Comparison of ENCODE assay signal across 21 cellular contexts in genomic region chr2:69011611-69012157, GRCh38. TPM values are rescaled to one million over a fixed set of nuclear protein-coding genes. Genes with fewer than 3 reads are reported as not detected.
A peak's percentile ranks its signal among the peaks of the same experiment; 100 is the strongest.
DNase-seq lines count a peak whose midpoint lies in the region; ATAC-seq and TF ChIP-seq lines count a peak whose summit lies in the region.
"Had no signal": no experiment of that assay in that cellular context is flagged by ENCODE, and none has a peak within 500 bp of the region (broad histone marks: within the 10 kb centered on the region; RNA-seq: fewer than 3 reads in every experiment).

No MANE protein-coding gene starts in this region.

- CTCF ChIA-PET in activated CD4-positive, alpha-beta T cell treated with anti-CD3 and anti-CD28 coated beads, Interleukin-2, amount 10 ng/mL, durations not matched to agents 7 days and 5 days (lab: Charles Lee) = interaction anchor here (1.0 kb wide), 1 partner anchor 15 kb away, joined by 3 read pairs; no protein-coding TSS in a partner anchor
- CTCF ChIA-PET in Panc1 (lab: Charles Lee) = interaction anchor here (0.7 kb wide), 1 partner anchor 249 kb away, joined by 3 read pairs; no protein-coding TSS in a partner anchor
- CTCF ChIA-PET in Calu3 (lab: Charles Lee) = no interaction called here

- H3K36me3 ChIP-seq in Panc1 (ENCODE audit: control insufficient read depth, insufficient read depth, low read length) = no peaks in the 10 kb centered on the region; the same call in none of the 2 replicates
- H3K36me3 ChIP-seq: adrenal gland, spleen, transverse colon had no signal

- DNase-seq in activated CD4-positive, alpha-beta T cell treated with anti-CD3 and anti-CD28 coated beads, Interleukin-2, amount 10 ng/mL, durations not matched to agents 24 days and 14 days = peak; percentile 49
- no peak for DNase-seq in activated CD4-positive, alpha-beta T cell treated with anti-CD3 and anti-CD28 coated beads, Interleukin-2, amount 10 ng/mL, durations not matched to agents 7 days and 5 days
- DNase-seq in Panc1 (ENCODE audit: low read depth, low spot score) = no peak
- peak; percentile 33 for DNase-seq in glutamatergic neuron
- DNase-seq in stimulated activated effector memory CD8-positive, alpha-beta T cell treated with anti-CD3 and anti-CD28 coated beads, Interleukin-12 subunit alpha, Interleukin-12 subunit beta, amount 100 ng/mL, for 72 hours (ENCODE audit: low spot score in 2 of 2) = no peak
- DNase-seq in Calu3 = no peak
- no peak for DNase-seq in SIG-M5 (lab: John Stamatoyannopoulos, UW)
- DNase-seq in right cardiac atrium = no peak
- DNase-seq: ACHN; activated T-cell treated with anti-CD3 and anti-CD28 coated beads, Interleukin-2, amount 50 U/mL, for 1 hour; adrenal gland; Caco-2; erythroblast; NCI-H1105 treated with DMSO at 0.1 percent for 48 hours; SHP77; spleen; stimulated activated naive B cell treated with anti-CD40 and anti-IgM and Interleukin-4, amounts not matched to agents 10 μg/mL and 1 μg/mL and 100 μg/mL, for 72 hours; T1000; transverse colon had no signal

- peaks cover 12% of the 10 kb centered on the region for H3K4me1 Mint-ChIP-seq in activated CD4-positive, alpha-beta T cell treated with anti-CD3 and anti-CD28 coated beads, Interleukin-2, amount 10 ng/mL, durations not matched to agents 24 days and 14 days
- H3K4me1 Mint-ChIP-seq in activated CD4-positive, alpha-beta T cell treated with anti-CD3 and anti-CD28 coated beads, Interleukin-2, amount 10 ng/mL, durations not matched to agents 7 days and 5 days = peaks cover 18% of the 10 kb centered on the region
- peaks cover 4% of the 10 kb centered on the region for H3K4me1 Mint-ChIP-seq in glutamatergic neuron (ENCODE audit: low read depth, unreplicated experiment)
- peaks cover 19% of the 10 kb centered on the region for H3K4me1 Mint-ChIP-seq in stimulated activated effector memory CD8-positive, alpha-beta T cell treated with anti-CD3 and anti-CD28 coated beads, Interleukin-12 subunit alpha, Interleukin-12 subunit beta, amount 100 ng/mL, for 72 hours
- peaks cover 10% of the 10 kb centered on the region for H3K4me1 Mint-ChIP-seq in Calu3 (ENCODE audit: low read depth, unreplicated experiment)

- no peaks in the 10 kb centered on the region for H3K9me3 ChIP-seq in Panc1 (ENCODE audit: control insufficient read depth, insufficient read depth, low read depth, low read length)
- H3K9me3 ChIP-seq in right cardiac atrium (ENCODE audit: control insufficient read depth, low read length) = no peaks in the 10 kb centered on the region
- H3K9me3 ChIP-seq: adrenal gland, Caco-2, spleen, transverse colon had no signal

- intact Hi-C loops in activated CD4-positive, alpha-beta T cell treated with anti-CD3 and anti-CD28 coated beads, Interleukin-2, amount 10 ng/mL, durations not matched to agents 24 days and 14 days (cut with micrococcal nuclease) = loop anchor here (5.0 kb wide), 1 partner anchor 549 kb away; no protein-coding TSS in a partner anchor
- intact Hi-C loops in Panc1 (cut with micrococcal nuclease; ENCODE audit: unreplicated experiment) = loop anchor here (2.0 to 10.0 kb wide), 2 partner anchors 67 to 295 kb away; no protein-coding TSS in a partner anchor
- intact Hi-C loops in Calu3 (cut with micrococcal nuclease; ENCODE audit: unreplicated experiment) = no loop called here
- intact Hi-C loops in right cardiac atrium (cut with DNase I) = loop anchor here in 3 of 4 donors (5.0 kb wide), 1 partner anchor 296 kb away; no protein-coding TSS in a partner anchor

- 70% methylated on average over 4 of the region's 4 CpGs for WGBS in right cardiac atrium

- BruUV-seq in Panc1 (replicated peaks; lab: Mats Ljungman, UMichigan) (no TSS peak), Calu3 (replicated peaks; lab: Mats Ljungman, UMichigan) (no TSS peak)

- no peak for ATAC-seq in Panc1
- ATAC-seq in stimulated activated effector memory CD8-positive, alpha-beta T cell treated with anti-CD3 and anti-CD28 coated beads, Interleukin-12 subunit alpha, Interleukin-12 subunit beta, amount 100 ng/mL, for 72 hours = peak; percentile 8
- no peak for ATAC-seq in right cardiac atrium

- no peaks in the 10 kb centered on the region for H3K9me3 Mint-ChIP-seq in activated CD4-positive, alpha-beta T cell treated with anti-CD3 and anti-CD28 coated beads, Interleukin-2, amount 10 ng/mL, durations not matched to agents 24 days and 14 days
- H3K9me3 Mint-ChIP-seq in activated CD4-positive, alpha-beta T cell treated with anti-CD3 and anti-CD28 coated beads, Interleukin-2, amount 10 ng/mL, durations not matched to agents 7 days and 5 days = no peaks in the 10 kb centered on the region
- H3K9me3 Mint-ChIP-seq in glutamatergic neuron (ENCODE audit: unreplicated experiment) (peaks cover 11% of the 10 kb centered on the region), Calu3 (ENCODE audit: low read depth, unreplicated experiment) (no peaks in the 10 kb centered on the region)
- no peaks in the 10 kb centered on the region for H3K9me3 Mint-ChIP-seq in stimulated activated effector memory CD8-positive, alpha-beta T cell treated with anti-CD3 and anti-CD28 coated beads, Interleukin-12 subunit alpha, Interleukin-12 subunit beta, amount 100 ng/mL, for 72 hours
- H3K9me3 Mint-ChIP-seq: stimulated activated naive B cell treated with anti-CD40 and anti-IgM and Interleukin-4, amounts not matched to agents 10 μg/mL and 1 μg/mL and 100 μg/mL, for 72 hours had no signal

- H3K27me3 Mint-ChIP-seq in activated CD4-positive, alpha-beta T cell treated with anti-CD3 and anti-CD28 coated beads, Interleukin-2, amount 10 ng/mL, durations not matched to agents 24 days and 14 days = peaks cover 67% of the 10 kb centered on the region
- peaks cover 70% of the 10 kb centered on the region for H3K27me3 Mint-ChIP-seq in activated CD4-positive, alpha-beta T cell treated with anti-CD3 and anti-CD28 coated beads, Interleukin-2, amount 10 ng/mL, durations not matched to agents 7 days and 5 days
- H3K27me3 Mint-ChIP-seq in glutamatergic neuron (ENCODE audit: unreplicated experiment) (peaks cover 2% of the 10 kb centered on the region), Calu3 (ENCODE audit: unreplicated experiment) (peaks cover 81% of the 10 kb centered on the region)

- peaks cover 17% of the 10 kb centered on the region for H3K4me1 ChIP-seq in Panc1 (ENCODE audit: control insufficient read depth, insufficient read depth, low read length)
- H3K4me1 ChIP-seq in right cardiac atrium (ENCODE audit: control insufficient read depth, insufficient read depth, low read length) = peaks cover 5% of the 10 kb centered on the region

- H3K4me3 ChIP-seq in Panc1 (ENCODE audit: low read depth in 2 of 2, low read length in 2 of 2) (no peak overlapping the region), right cardiac atrium (ENCODE audit: low read length) (no peak overlapping the region)
- H3K4me3 ChIP-seq: spleen, transverse colon had no signal

- H3K27ac ChIP-seq in Panc1 (ENCODE audit: low read length) (peak overlapping the region; percentile 96), right cardiac atrium (ENCODE audit: low read length) (no peak overlapping the region)

- peak overlapping the region; percentile 5 for H3K4me3 Mint-ChIP-seq in activated CD4-positive, alpha-beta T cell treated with anti-CD3 and anti-CD28 coated beads, Interleukin-2, amount 10 ng/mL, durations not matched to agents 24 days and 14 days
- H3K4me3 Mint-ChIP-seq in activated CD4-positive, alpha-beta T cell treated with anti-CD3 and anti-CD28 coated beads, Interleukin-2, amount 10 ng/mL, durations not matched to agents 7 days and 5 days = no peak overlapping the region
- H3K4me3 Mint-ChIP-seq in glutamatergic neuron (ENCODE audit: unreplicated experiment) = no peak overlapping the region
- no peak overlapping the region for H3K4me3 Mint-ChIP-seq in stimulated activated effector memory CD8-positive, alpha-beta T cell treated with anti-CD3 and anti-CD28 coated beads, Interleukin-12 subunit alpha, Interleukin-12 subunit beta, amount 100 ng/mL, for 72 hours
- H3K4me3 Mint-ChIP-seq in Calu3 (ENCODE audit: low read depth, unreplicated experiment) = no peak overlapping the region

- H3K36me3 Mint-ChIP-seq in activated CD4-positive, alpha-beta T cell treated with anti-CD3 and anti-CD28 coated beads, Interleukin-2, amount 10 ng/mL, durations not matched to agents 24 days and 14 days (ENCODE audit: low read depth) = no peaks in the 10 kb centered on the region
- H3K36me3 Mint-ChIP-seq in activated CD4-positive, alpha-beta T cell treated with anti-CD3 and anti-CD28 coated beads, Interleukin-2, amount 10 ng/mL, durations not matched to agents 7 days and 5 days (ENCODE audit: low read depth) = no peaks in the 10 kb centered on the region
- H3K36me3 Mint-ChIP-seq in glutamatergic neuron (ENCODE audit: unreplicated experiment) = no peaks in the 10 kb centered on the region
- H3K36me3 Mint-ChIP-seq in stimulated activated effector memory CD8-positive, alpha-beta T cell treated with anti-CD3 and anti-CD28 coated beads, Interleukin-12 subunit alpha, Interleukin-12 subunit beta, amount 100 ng/mL, for 72 hours = no peaks in the 10 kb centered on the region
- H3K36me3 Mint-ChIP-seq in Calu3 (ENCODE audit: insufficient read depth, unreplicated experiment) = peaks cover 11% of the 10 kb centered on the region

- in situ Hi-C loops in Panc1 (cut with HindIII; ENCODE audit: low pct_unique_long_range_greater_than_20kb, low sequenced_read_pairs) = no loop called here

- no peaks in the 10 kb centered on the region for H3K27me3 ChIP-seq in Panc1 (ENCODE audit: control insufficient read depth, insufficient read depth, low read length)
- H3K27me3 ChIP-seq in right cardiac atrium (ENCODE audit: control insufficient read depth, insufficient read depth) = no peaks in the 10 kb centered on the region
- H3K27me3 ChIP-seq: adrenal gland had no signal

- no peak overlapping the region for H3K27ac Mint-ChIP-seq in activated CD4-positive, alpha-beta T cell treated with anti-CD3 and anti-CD28 coated beads, Interleukin-2, amount 10 ng/mL, durations not matched to agents 24 days and 14 days
- H3K27ac Mint-ChIP-seq in activated CD4-positive, alpha-beta T cell treated with anti-CD3 and anti-CD28 coated beads, Interleukin-2, amount 10 ng/mL, durations not matched to agents 7 days and 5 days = no peak overlapping the region
- no peak overlapping the region for H3K27ac Mint-ChIP-seq in glutamatergic neuron (ENCODE audit: unreplicated experiment)
- H3K27ac Mint-ChIP-seq in stimulated activated effector memory CD8-positive, alpha-beta T cell treated with anti-CD3 and anti-CD28 coated beads, Interleukin-12 subunit alpha, Interleukin-12 subunit beta, amount 100 ng/mL, for 72 hours = no peak overlapping the region
- H3K27ac Mint-ChIP-seq in Calu3 (ENCODE audit: unreplicated experiment) = no peak overlapping the region
- H3K27ac Mint-ChIP-seq: IgD-negative memory B cell; stimulated activated naive B cell treated with anti-CD40 and anti-IgM and Interleukin-4, amounts not matched to agents 10 μg/mL and 1 μg/mL and 100 μg/mL, for 72 hours had no signal

- POLR2A ChIA-PET in activated CD4-positive, alpha-beta T cell treated with anti-CD3 and anti-CD28 coated beads, Interleukin-2, amount 10 ng/mL, durations not matched to agents 7 days and 5 days (lab: Charles Lee) = no interaction called here
- POLR2A ChIA-PET in Panc1 (lab: Charles Lee) = no interaction called here

- TF ChIP-seq CTCF in Panc1 (IDR thresholded peaks at IDR 0.05) (no peak), glutamatergic neuron (IDR thresholded peaks at IDR 0.05; ENCODE audit: partially characterized antibody, unreplicated experiment) (peak; percentile 17), Calu3 (IDR thresholded peaks at IDR 0.05; ENCODE audit: unreplicated experiment) (no peak)

RNA-seq across cellular contexts. Expression of gene ANTXR1, which starts 1.3 kb away (rescaled TPM):
- total RNA-seq in activated CD4-positive, alpha-beta T cell treated with anti-CD3 and anti-CD28 coated beads, Interleukin-2, amount 10 ng/mL, durations not matched to agents 24 days and 14 days = 0.09 TPM in 1 of 2 replicates, not detected in the other
- total RNA-seq in activated CD4-positive, alpha-beta T cell treated with anti-CD3 and anti-CD28 coated beads, Interleukin-2, amount 10 ng/mL, durations not matched to agents 7 days and 5 days = under 1 TPM; 0.05 to 0.23 TPM
- total RNA-seq in Panc1 (2021; ENCODE audit: unreplicated experiment) = 132 TPM
- 82.7 TPM for polyA plus RNA-seq in Panc1 (2012; ENCODE audit: insufficient read length)
- total RNA-seq in glutamatergic neuron (ENCODE audit: unreplicated experiment) = 26.7 TPM
- 0.66 and 0.86 TPM in 2 replicates for total RNA-seq in Calu3 (2022)
- total RNA-seq in right cardiac atrium = 10 to 100 TPM; 35.4 to 49.4 (median 42.3) TPM
- polyA plus RNA-seq in right cardiac atrium = 13.8 TPM
- polyA plus RNA-seq: IgD-negative memory B cell had no signal

RNA-seq across cellular contexts. Expression of gene GKN1, which starts 37.2 kb away (rescaled TPM):
- total RNA-seq in activated CD4-positive, alpha-beta T cell treated with anti-CD3 and anti-CD28 coated beads, Interleukin-2, amount 10 ng/mL, durations not matched to agents 24 days and 14 days = not detected in 2 replicates
- total RNA-seq in activated CD4-positive, alpha-beta T cell treated with anti-CD3 and anti-CD28 coated beads, Interleukin-2, amount 10 ng/mL, durations not matched to agents 7 days and 5 days = not detected
- not detected for total RNA-seq in Panc1 (2021; ENCODE audit: unreplicated experiment)
- polyA plus RNA-seq in Panc1 (2012; ENCODE audit: insufficient read length) = not detected
- total RNA-seq in glutamatergic neuron (ENCODE audit: unreplicated experiment) = not detected
- total RNA-seq in Calu3 (2022) = not detected in 2 replicates
- not detected for total RNA-seq in right cardiac atrium
- not detected for polyA plus RNA-seq in right cardiac atrium
- total RNA-seq: Caco-2, osteoblast, spleen, transverse colon had no signal
- polyA plus RNA-seq: IgD-negative memory B cell had no signal

RNA-seq across cellular contexts. Expression of gene GKN2, which starts 59.0 kb away (rescaled TPM):
- total RNA-seq in activated CD4-positive, alpha-beta T cell treated with anti-CD3 and anti-CD28 coated beads, Interleukin-2, amount 10 ng/mL, durations not matched to agents 24 days and 14 days = not detected in 2 replicates
- not detected for total RNA-seq in activated CD4-positive, alpha-beta T cell treated with anti-CD3 and anti-CD28 coated beads, Interleukin-2, amount 10 ng/mL, durations not matched to agents 7 days and 5 days
- total RNA-seq in Panc1 (2021; ENCODE audit: unreplicated experiment) = not detected
- polyA plus RNA-seq in Panc1 (2012; ENCODE audit: insufficient read length) = not detected
- total RNA-seq in glutamatergic neuron (ENCODE audit: unreplicated experiment) = not detected
- total RNA-seq in Calu3 (2022) = not detected in 2 replicates
- total RNA-seq in right cardiac atrium = not detected
- not detected for polyA plus RNA-seq in right cardiac atrium
- total RNA-seq: Caco-2, osteoblast, spleen, transverse colon had no signal
- polyA plus RNA-seq: IgD-negative memory B cell had no signal

Comparison
In these comparisons a context has a peak if more than half of its experiments do, and no peak if none do; other contexts are left out.
1. DNase-seq: peak in activated CD4-positive, alpha-beta T cell treated with anti-CD3 and anti-CD28 coated beads, Interleukin-2, amount 10 ng/mL, durations not matched to agents 24 days and 14 days (single experiment) and glutamatergic neuron (single experiment); none in activated CD4-positive, alpha-beta T cell treated with anti-CD3 and anti-CD28 coated beads, Interleukin-2, amount 10 ng/mL, durations not matched to agents 7 days and 5 days (single experiment), Panc1 (single experiment), stimulated activated effector memory CD8-positive, alpha-beta T cell treated with anti-CD3 and anti-CD28 coated beads, Interleukin-12 subunit alpha, Interleukin-12 subunit beta, amount 100 ng/mL, for 72 hours (0 of 2), Calu3 (single experiment), SIG-M5 (single experiment) and right cardiac atrium (0 of 3).
2. RNA of gene ANTXR1, which starts 1.3 kb away (total RNA-seq): 132 TPM in Panc1 (single experiment), 35.4 to 49.4 TPM in right cardiac atrium and 26.7 TPM in glutamatergic neuron (single experiment); 0.66 to 0.86 TPM in Calu3, 0.05 to 0.23 TPM in activated CD4-positive, alpha-beta T cell treated with anti-CD3 and anti-CD28 coated beads, Interleukin-2, amount 10 ng/mL, durations not matched to agents 7 days and 5 days and 0.09 TPM in activated CD4-positive, alpha-beta T cell treated with anti-CD3 and anti-CD28 coated beads, Interleukin-2, amount 10 ng/mL, durations not matched to agents 24 days and 14 days; every median in the first group is over 10 times any median in the second.